9 cellular contexts compared by ENCODE assay signal in the genomic region with DNA sequence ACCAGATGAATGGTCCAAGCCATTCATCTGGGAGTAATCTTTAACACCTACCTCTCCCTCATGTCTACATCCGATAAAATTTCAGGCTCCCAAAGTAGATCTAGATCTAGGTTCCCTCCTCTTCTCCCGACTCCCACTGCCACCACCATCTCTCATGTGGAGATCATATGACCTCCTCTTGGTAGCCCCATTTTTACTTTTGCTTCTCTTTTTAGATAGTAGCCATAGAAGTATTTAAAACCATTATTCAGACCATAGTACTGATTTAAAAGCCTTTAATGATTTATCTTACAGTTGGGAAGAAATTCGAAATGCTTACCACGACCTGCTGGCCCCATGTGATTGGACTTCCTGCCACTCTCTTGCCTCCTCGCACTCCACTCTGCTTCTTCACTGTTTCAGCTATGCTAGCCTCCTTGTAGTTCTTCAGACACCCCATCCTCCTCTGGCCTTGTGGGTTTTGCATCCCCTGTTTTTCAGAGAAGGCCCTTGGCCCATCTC.
"Had no signal": no experiment of that assay in that cellular context is flagged by ENCODE, and none has a peak within 500 bp of the region (broad histone marks: within the 10 kb centered on the region; RNA-seq: fewer than 3 reads in every experiment).

No MANE protein-coding gene starts in this region.

- H3K9ac ChIP-seq: GM23248 had no signal

- H3K9me3 ChIP-seq: HAP-1 had no signal

- H3K4me3 Mint-ChIP-seq: HFFc6, IgD-negative memory B cell had no signal

- DNase-seq: GOT3, H7, HFFc6 had no signal

- H3K4me1 ChIP-seq: HAP-1 had no signal

- ATAC-seq: HCT116, HepG2 had no signal

- H2AFZ ChIP-seq: GM23248 had no signal

- H3K27ac ChIP-seq: GM23248, HL-60 had no signal

- H3K27ac Mint-ChIP-seq: HFFc6 had no signal

- H3K9me3 Mint-ChIP-seq: HFFc6 had no signal

- H3K4me3 ChIP-seq: GM23248, HAP-1 had no signal

- H3K36me3 ChIP-seq: HAP-1 had no signal

- H3K36me3 Mint-ChIP-seq: IgD-negative memory B cell had no signal
